In genomic region chr6:31721351-31722020, GRCh38 we compare ENCODE assay signal across 20 cellular contexts. TPM values are rescaled to one million over a fixed set of nuclear protein-coding genes. Genes with fewer than 3 reads are reported as not detected.
"Had no signal": no experiment of that assay in that cellular context is flagged by ENCODE, and none has a peak within 500 bp of the region (broad histone marks: within the 10 kb centered on the region; RNA-seq: fewer than 3 reads in every experiment).

LY6G6C (minus strand) TSS chr6:31721746; CDS start chr6:31721679, 67 bp downstream.

- H3K36me3 ChIP-seq: ovary had no signal

- H3K27me3 Mint-ChIP-seq: T-cell had no signal

- H3K4me1 Mint-ChIP-seq: nephron had no signal

- H3K27me3 ChIP-seq: brain microvascular endothelial cell, esophagus muscularis mucosa, ovary, stomach, vagina had no signal

- H3K9me3 ChIP-seq: esophagus muscularis mucosa, ovary, stomach, vagina had no signal

- H3K4me1 ChIP-seq: esophagus muscularis mucosa had no signal

- H3K4me3 ChIP-seq: esophagus muscularis mucosa, ovary, stomach, vagina had no signal

- H3K27ac ChIP-seq: brain microvascular endothelial cell, esophagus muscularis mucosa, ovary, stomach, vagina had no signal

- ATAC-seq: T-cell had no signal

- H3K4me3 Mint-ChIP-seq: activated CD4-positive, alpha-beta memory T cell treated with anti-CD3 and anti-CD28 coated beads, Interleukin-2, amount 10 ng/mL, durations not matched to agents 7 days and 5 days; endodermal cell; T-cell had no signal

- DNase-seq: activated CD4-positive, alpha-beta memory T cell treated with anti-CD3 and anti-CD28 coated beads, Interleukin-2, amount 10 ng/mL, durations not matched to agents 7 days and 5 days; activated CD4-positive, alpha-beta T cell treated with anti-CD3 and anti-CD28 coated beads for 1 hour; activated CD8-positive, alpha-beta memory T cell treated with anti-CD3 and anti-CD28 coated beads, Interleukin-2, amount 50 U/mL, for 48 hours; activated naive CD4-positive, alpha-beta T cell treated with Interleukin-2 at 50 U/mL for 16 hours; brain microvascular endothelial cell; cerebellar nuclear complex; dermis blood vessel endothelial cell; endodermal cell; foreskin fibroblast; glutamatergic neuron; immature natural killer cell; left colon; ovary; stimulated activated CD4-positive, alpha-beta T cell treated with anti-CD3 and anti-CD28 coated beads, Interleukin-4, amount 100 ng/mL, for 24 hours; stomach; T-cell; T1000 had no signal

- H3K36me3 Mint-ChIP-seq: T-cell had no signal

- H3K9me3 Mint-ChIP-seq: activated CD4-positive, alpha-beta memory T cell treated with anti-CD3 and anti-CD28 coated beads, Interleukin-2, amount 10 ng/mL, durations not matched to agents 7 days and 5 days; endodermal cell; immature natural killer cell; nephron; T-cell had no signal

- H3K27ac Mint-ChIP-seq: activated CD4-positive, alpha-beta memory T cell treated with anti-CD3 and anti-CD28 coated beads, Interleukin-2, amount 10 ng/mL, durations not matched to agents 7 days and 5 days; endodermal cell; nephron had no signal

RNA-seq across cellular contexts. Expression of gene LY6G6C, which starts in this region (rescaled TPM):
- total RNA-seq: activated CD4-positive, alpha-beta memory T cell treated with anti-CD3 and anti-CD28 coated beads, Interleukin-2, amount 10 ng/mL, durations not matched to agents 7 days and 5 days; dermis blood vessel endothelial cell; esophagus muscularis mucosa; left colon; stomach; T-cell; vagina had no signal
- polyA plus RNA-seq: immature natural killer cell had no signal
